8 cellular contexts compared by ENCODE assay signal in genomic region chr3:74267583-74268184, GRCh38.
DNase-seq lines count a peak whose midpoint lies in the region; ATAC-seq and TF ChIP-seq lines count a peak whose summit lies in the region.

No MANE protein-coding gene starts in this region.

- CTCF ChIA-PET in CD8-positive, alpha-beta T cell (lab: Charles Lee) = no interaction called here
- CTCF ChIA-PET in MCF 10A (lab: Yijun Ruan, JAX) = interaction anchor here (0.6 to 1.1 kb wide), 7 partner anchors 14 to 905 kb away, joined by 3 to 4 read pairs (median 3); no protein-coding TSS in a partner anchor

- H3K4me1 Mint-ChIP-seq in CD8-positive, alpha-beta T cell (ENCODE audit: low read depth) = no peaks in the 10 kb centered on the region
- no peaks in the 10 kb centered on the region for H3K4me1 Mint-ChIP-seq in MCF 10A (ENCODE audit: insufficient read depth, unreplicated experiment)
- no peaks in the 10 kb centered on the region for H3K4me1 Mint-ChIP-seq in T-helper 2 cell treated with Interferon-gamma antibody and Interleukin-4, amounts not matched to agents 5 μg/mL and 100 μg/mL, for 36 hours (ENCODE audit: low read depth)

- ATAC-seq in CD8-positive, alpha-beta T cell = no peak
- ATAC-seq in GM19395 (IDR thresholded peaks at IDR 0.05; ENCODE audit: unreplicated experiment) = peak; percentile 79
- ATAC-seq in HG03196 (IDR thresholded peaks at IDR 0.05; ENCODE audit: unreplicated experiment) = no peak

- H3K36me3 ChIP-seq in CD8-positive, alpha-beta T cell (ENCODE audit: insufficient read depth, low read length) = no peaks in the 10 kb centered on the region

- H3K27me3 ChIP-seq in CD8-positive, alpha-beta T cell (ENCODE audit: insufficient read depth, low read length) = no peaks in the 10 kb centered on the region

- peaks cover 4% of the 10 kb centered on the region for H3K9me3 Mint-ChIP-seq in CD8-positive, alpha-beta T cell
- no peaks in the 10 kb centered on the region for H3K9me3 Mint-ChIP-seq in MCF 10A (ENCODE audit: unreplicated experiment)
- H3K9me3 Mint-ChIP-seq in T-helper 2 cell treated with Interferon-gamma antibody and Interleukin-4, amounts not matched to agents 5 μg/mL and 100 μg/mL, for 36 hours = no peaks in the 10 kb centered on the region

- H3K27ac Mint-ChIP-seq in CD8-positive, alpha-beta T cell = no peak overlapping the region
- H3K27ac Mint-ChIP-seq in MCF 10A (ENCODE audit: low read depth, unreplicated experiment) = no peak overlapping the region
- H3K27ac Mint-ChIP-seq in T-helper 2 cell treated with Interferon-gamma antibody and Interleukin-4, amounts not matched to agents 5 μg/mL and 100 μg/mL, for 36 hours = no peak overlapping the region

- H3K9me3 ChIP-seq in CD8-positive, alpha-beta T cell (ENCODE audit: low read length) = no peaks in the 10 kb centered on the region

- H3K27me3 Mint-ChIP-seq in CD8-positive, alpha-beta T cell (ENCODE audit: low read depth) = no peaks in the 10 kb centered on the region
- no peaks in the 10 kb centered on the region for H3K27me3 Mint-ChIP-seq in MCF 10A (ENCODE audit: insufficient read depth, unreplicated experiment)
- H3K27me3 Mint-ChIP-seq in T-helper 2 cell treated with Interferon-gamma antibody and Interleukin-4, amounts not matched to agents 5 μg/mL and 100 μg/mL, for 36 hours (ENCODE audit: low read depth) = no peaks in the 10 kb centered on the region

- intact Hi-C loops in CD8-positive, alpha-beta T cell (cut with DNase I, micrococcal nuclease) = no loop called here
- intact Hi-C loops in MCF 10A (cut with micrococcal nuclease) = loop anchor here (2.0 to 10.0 kb wide), 3 partner anchors 363 to 905 kb away; no protein-coding TSS in a partner anchor

- H3K36me3 Mint-ChIP-seq in CD8-positive, alpha-beta T cell = no peaks in the 10 kb centered on the region
- no peaks in the 10 kb centered on the region for H3K36me3 Mint-ChIP-seq in MCF 10A (ENCODE audit: insufficient read depth, unreplicated experiment)
- no peaks in the 10 kb centered on the region for H3K36me3 Mint-ChIP-seq in T-helper 2 cell treated with Interferon-gamma antibody and Interleukin-4, amounts not matched to agents 5 μg/mL and 100 μg/mL, for 36 hours (ENCODE audit: low read depth)

- BruUV-seq in MCF 10A (replicated peaks; lab: Mats Ljungman, UMichigan) = no TSS peak

- peak; percentile 35 for TF ChIP-seq CTCF in CD8-positive, alpha-beta T cell (IDR thresholded peaks at IDR 0.05)
- peak; percentile 57 for TF ChIP-seq CTCF in MCF 10A (IDR thresholded peaks at IDR 0.05; ENCODE audit: unreplicated experiment)

- POLR2A ChIA-PET in CD8-positive, alpha-beta T cell (lab: Charles Lee) = no interaction called here
- POLR2A ChIA-PET in MCF 10A (lab: Yijun Ruan, JAX) = no interaction called here

- no peak for DNase-seq in CD8-positive, alpha-beta T cell
- peak; percentile 42 for DNase-seq in NCI-H1092 (lab: John Stamatoyannopoulos, UW)
- peak; percentile 51 for DNase-seq in MCF 10A (ENCODE audit: unreplicated experiment)
- peak; percentile 63 for DNase-seq in kidney tubule cell (ENCODE audit: low spot score)
- DNase-seq in T-helper 2 cell treated with Interferon-gamma antibody and Interleukin-4, amounts not matched to agents 5 μg/mL and 100 μg/mL, for 36 hours (ENCODE audit: low spot score) = no peak
- DNase-seq in NCI-H226 = no peak

- H3K4me1 ChIP-seq in CD8-positive, alpha-beta T cell (ENCODE audit: insufficient read depth, low read length) = no peaks in the 10 kb centered on the region

- H3K4me3 ChIP-seq in CD8-positive, alpha-beta T cell (ENCODE audit: low read depth, low read length) = no peak overlapping the region

- H3K27ac ChIP-seq in CD8-positive, alpha-beta T cell (ENCODE audit: low read depth, low read length) = no peak overlapping the region

- H3K4me3 Mint-ChIP-seq in CD8-positive, alpha-beta T cell = no peak overlapping the region
- no peak overlapping the region for H3K4me3 Mint-ChIP-seq in MCF 10A (ENCODE audit: unreplicated experiment)
- H3K4me3 Mint-ChIP-seq in T-helper 2 cell treated with Interferon-gamma antibody and Interleukin-4, amounts not matched to agents 5 μg/mL and 100 μg/mL, for 36 hours = no peak overlapping the region

Comparison
In these comparisons a context has a peak if more than half of its experiments do, and no peak if none do; other contexts are left out.
1. DNase-seq: peak in NCI-H1092 (single experiment), MCF 10A (single experiment) and kidney tubule cell (single experiment); none in CD8-positive, alpha-beta T cell (0 of 7), T-helper 2 cell treated with Interferon-gamma antibody and Interleukin-4, amounts not matched to agents 5 μg/mL and 100 μg/mL, for 36 hours (single experiment) and NCI-H226 (single experiment).